Comparison of ENCODE assay signal across 20 cellular contexts in the genomic region with DNA sequence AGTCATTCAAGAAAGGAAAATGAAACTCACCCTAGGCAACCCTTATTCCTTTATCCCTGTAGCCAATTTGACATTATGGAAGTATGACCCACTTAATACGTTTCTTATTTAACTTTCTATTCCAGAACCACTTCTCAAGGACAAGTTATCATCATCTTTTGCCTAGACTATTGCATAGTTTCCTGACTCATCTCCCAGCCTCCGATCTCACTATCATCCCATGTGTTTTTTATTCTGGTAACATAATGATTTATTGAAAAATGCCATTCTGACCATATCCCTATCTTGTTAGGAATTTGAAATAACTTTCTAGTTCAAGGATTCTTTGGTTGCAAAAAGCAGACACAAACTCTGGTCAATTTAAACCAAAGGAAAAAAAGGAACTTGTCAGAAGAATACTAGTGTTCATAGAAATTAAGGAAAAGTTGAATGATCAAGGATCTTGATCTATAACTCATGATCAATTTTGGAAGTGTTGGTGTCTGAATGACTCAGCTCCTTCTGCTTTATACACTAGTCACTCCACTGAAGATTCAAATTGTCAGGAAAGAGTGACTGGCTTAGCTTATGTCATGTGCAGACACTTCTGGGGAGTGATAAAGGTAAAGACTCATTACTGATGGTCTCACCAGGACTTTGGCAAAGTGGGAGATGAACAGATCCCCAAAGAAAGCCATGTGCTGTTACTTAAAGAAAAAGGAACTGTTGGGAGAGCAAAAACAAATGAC. TPM values are rescaled to one million over a fixed set of nuclear protein-coding genes. Genes with fewer than 3 reads are reported as not detected.
A peak's percentile ranks its signal among the peaks of the same experiment; 100 is the strongest.
DNase-seq lines count a peak whose midpoint lies in the region; ATAC-seq and TF ChIP-seq lines count a peak whose summit lies in the region.
"Had no signal": no experiment of that assay in that cellular context is flagged by ENCODE, and none has a peak within 500 bp of the region (broad histone marks: within the 10 kb centered on the region; RNA-seq: fewer than 3 reads in every experiment).

No MANE protein-coding gene starts in this region.

- H3K27me3 ChIP-seq in neural progenitor cell = no peaks in the 10 kb centered on the region
- H3K27me3 ChIP-seq: Peyer's patch had no signal

- TF ChIP-seq CTCF in HFFc6 (IDR thresholded peaks at IDR 0.05) (no peak), fibroblast of villous mesenchyme (IDR thresholded peaks at IDR 0.05; ENCODE audit: insufficient read depth, low read depth, low read length) (no peak), neural progenitor cell (IDR thresholded peaks at IDR 0.05) (no peak)

- DNase-seq in AG08395 (ENCODE audit: low spot score) = peak; percentile 57
- DNase-seq in HFFc6 = peak; percentile 16
- DNase-seq in amniotic epithelial cell (ENCODE audit: low read depth) = peak; percentile 90
- DNase-seq in fibroblast of villous mesenchyme (ENCODE audit: low read depth) = peak; percentile 27
- no peak for DNase-seq in neural progenitor cell (ENCODE audit: low spot score)
- DNase-seq: 8988T; AML-193; CD4-positive, CD25-positive, alpha-beta regulatory T cell; DND-41; NCI-H1417 treated with DMSO at 0.1 percent for 48 hours; NCI-H2029 treated with DMSO at 0.1 percent for 48 hours; NCI-H510A; NCI-H82; Peyer's patch; SIG-M5 had no signal

- H4K20me1 ChIP-seq in neural progenitor cell (ENCODE audit: low read depth) = no peaks in the 10 kb centered on the region

- H3K4me1 Mint-ChIP-seq in HFFc6 (ENCODE audit: low read depth) (peaks cover 29% of the 10 kb centered on the region), neural progenitor cell (no peaks in the 10 kb centered on the region)
- H3K4me1 Mint-ChIP-seq: CD4-positive, CD25-positive, alpha-beta regulatory T cell; IgD-negative memory B cell had no signal

- H3K4me1 ChIP-seq in neural progenitor cell = no peaks in the 10 kb centered on the region
- H3K4me1 ChIP-seq: Peyer's patch had no signal

- no peak overlapping the region for H3K27ac ChIP-seq in neural progenitor cell
- H3K27ac ChIP-seq: Peyer's patch had no signal

- no peaks in the 10 kb centered on the region for H3F3A ChIP-seq in neural progenitor cell (ENCODE audit: low read depth)

- H3K9ac ChIP-seq in neural progenitor cell = no peak overlapping the region

- H3K36me3 Mint-ChIP-seq in HFFc6 (ENCODE audit: low read depth) (no peaks in the 10 kb centered on the region), neural progenitor cell (no peaks in the 10 kb centered on the region)
- H3K36me3 Mint-ChIP-seq: CD4-positive, CD25-positive, alpha-beta regulatory T cell; IgD-negative memory B cell had no signal

- H3K79me2 ChIP-seq in neural progenitor cell (ENCODE audit: low read depth) = no peaks in the 10 kb centered on the region

- H3K4me3 ChIP-seq in fibroblast of villous mesenchyme (ENCODE audit: low read depth, low read length) (no peak overlapping the region), neural progenitor cell (no peak overlapping the region)
- H3K4me3 ChIP-seq: Peyer's patch had no signal

- no peaks in the 10 kb centered on the region for H3K36me3 ChIP-seq in neural progenitor cell
- H3K36me3 ChIP-seq: Peyer's patch had no signal

- H2AFZ ChIP-seq in neural progenitor cell (replicated peaks) = no peak overlapping the region

- H3K27me3 Mint-ChIP-seq in HFFc6 (ENCODE audit: insufficient read depth) = no peaks in the 10 kb centered on the region; the same call in 1 of the 2 replicates
- H3K27me3 Mint-ChIP-seq in neural progenitor cell (ENCODE audit: insufficient read depth, low read depth) = peaks cover 4% of the 10 kb centered on the region
- H3K27me3 Mint-ChIP-seq: CD4-positive, CD25-positive, alpha-beta regulatory T cell; IgD-negative memory B cell had no signal

- ATAC-seq in HG03097 (IDR thresholded peaks at IDR 0.05; ENCODE audit: low FRiP score, unreplicated experiment) (no peak), HG03571 (IDR thresholded peaks at IDR 0.05; ENCODE audit: unreplicated experiment) (no peak), GM21825 (IDR thresholded peaks at IDR 0.05; ENCODE audit: unreplicated experiment) (no peak)

- no peak overlapping the region for H3K4me2 ChIP-seq in neural progenitor cell

- no peaks in the 10 kb centered on the region for H3K9me3 Mint-ChIP-seq in HFFc6
- H3K9me3 Mint-ChIP-seq in neural progenitor cell = peaks cover 5% of the 10 kb centered on the region

- no peaks in the 10 kb centered on the region for H3K9me3 ChIP-seq in neural progenitor cell (ENCODE audit: low read depth)
- H3K9me3 ChIP-seq: Peyer's patch had no signal

- H3K27ac Mint-ChIP-seq in HFFc6 (peak overlapping the region; percentile 1; the same call in 1 of the 2 replicates), neural progenitor cell (no peak overlapping the region)
- H3K27ac Mint-ChIP-seq: CD4-positive, CD25-positive, alpha-beta regulatory T cell had no signal

- H3K4me3 Mint-ChIP-seq in HFFc6 = peak overlapping the region; percentile 38; the same call in 1 of the 2 replicates
- H3K4me3 Mint-ChIP-seq in neural progenitor cell = no peak overlapping the region
- H3K4me3 Mint-ChIP-seq: CD4-positive, CD25-positive, alpha-beta regulatory T cell; IgD-negative memory B cell had no signal

RNA-seq across cellular contexts. Expression of a gene that starts 8.5 kb away (rescaled TPM):
- total RNA-seq in HFFc6 (2021; fragmentation: NEBNext Ultra II Directional; extraction: Animal tissue kit (Norgen Biotek cat#: 25700)) = not detected
- not detected in 2 replicates for total RNA-seq in fibroblast of villous mesenchyme
- total RNA-seq in neural progenitor cell (ENCODE audit: low replicate concordance) = not detected in 2 replicates
- total RNA-seq: CD4-positive, CD25-positive, alpha-beta regulatory T cell; H4 had no signal
